Comparison of ENCODE assay signal across 9 cellular contexts in the genomic region with DNA sequence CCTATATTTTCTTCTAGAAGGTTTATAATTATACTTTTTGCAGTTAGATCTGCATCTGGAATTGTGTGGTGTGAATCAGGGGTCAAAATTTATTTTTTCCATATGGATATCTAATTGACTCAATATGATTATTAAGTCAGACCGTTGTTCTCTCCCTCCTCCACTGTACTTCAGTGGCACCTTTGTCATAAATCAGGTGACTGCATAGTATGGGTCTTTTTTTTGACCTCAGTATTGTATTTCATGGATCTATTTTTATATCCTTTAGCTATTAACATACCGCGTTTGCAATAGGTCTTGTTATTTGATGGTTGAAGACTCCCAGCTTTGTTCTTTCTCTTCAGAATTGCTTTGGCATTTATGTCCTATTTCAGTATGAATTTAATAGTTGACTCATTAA.
"Had no signal": no experiment of that assay in that cellular context is flagged by ENCODE, and none has a peak within 500 bp of the region (broad histone marks: within the 10 kb centered on the region; RNA-seq: fewer than 3 reads in every experiment).

No MANE protein-coding gene starts in this region.

- DNase-seq: H9, HCEC 1CT, HFFc6, KBM-7 had no signal

- H3K27ac ChIP-seq: HL-60 had no signal

- H3K4me3 ChIP-seq: GM23338 had no signal

- ATAC-seq: GM23338, HepG2 had no signal

- FAIRE-seq: H1, H54, HepG2 had no signal
